8 cellular contexts compared by ENCODE assay signal in genomic region chr1:205918955-205919746, GRCh38. TPM values are rescaled to one million over a fixed set of nuclear protein-coding genes. Genes with fewer than 3 reads are reported as not detected.
DNase-seq lines count a peak whose midpoint lies in the region; ATAC-seq and TF ChIP-seq lines count a peak whose summit lies in the region.

No MANE protein-coding gene starts in this region.

- no peak for TF ChIP-seq POLR2A in esophagus squamous epithelium (IDR thresholded peaks at IDR 0.05)

- no peaks in the 10 kb centered on the region for H3K36me3 ChIP-seq in esophagus squamous epithelium

- H3K36me3 Mint-ChIP-seq in natural killer cell: no peaks in the 10 kb centered on the region
- H3K36me3 Mint-ChIP-seq in stimulated activated effector memory CD8-positive, alpha-beta T cell treated with anti-CD3 and anti-CD28 coated beads, Interleukin-12 subunit alpha, Interleukin-12 subunit beta, amount 100 ng/mL, for 72 hours: no peaks in the 10 kb centered on the region

- H3K4me1 Mint-ChIP-seq in natural killer cell: no peaks in the 10 kb centered on the region
- H3K4me1 Mint-ChIP-seq in stimulated activated effector memory CD8-positive, alpha-beta T cell treated with anti-CD3 and anti-CD28 coated beads, Interleukin-12 subunit alpha, Interleukin-12 subunit beta, amount 100 ng/mL, for 72 hours: no peaks in the 10 kb centered on the region

- TF ChIP-seq CTCF in esophagus squamous epithelium (IDR thresholded peaks at IDR 0.05): peak; percentile 76 to 95 (median 92)
- peak; percentile 72 for TF ChIP-seq CTCF in natural killer cell (IDR thresholded peaks at IDR 0.05)

- intact Hi-C loops in esophagus squamous epithelium (cut with DNase I): loop anchor here (2.0 to 10.0 kb wide), 3 partner anchors 60 to 188 kb away; no protein-coding TSS in a partner anchor
- intact Hi-C loops in natural killer cell (cut with micrococcal nuclease): loop anchor here (1.0 kb wide), 3 partner anchors 58 to 187 kb away; no protein-coding TSS in a partner anchor

- TF ChIP-seq RAD21 in Ishikawa (IDR thresholded peaks at IDR 0.05; ENCODE audit: low read depth): peak; percentile 100

- H3K9me3 ChIP-seq in esophagus squamous epithelium: no peaks in the 10 kb centered on the region

- TF ChIP-seq EP300 in Ishikawa (IDR thresholded peaks at IDR 0.05; ENCODE audit: borderline replicate concordance): no peak

- H3K9me3 Mint-ChIP-seq in natural killer cell: no peaks in the 10 kb centered on the region
- no peaks in the 10 kb centered on the region for H3K9me3 Mint-ChIP-seq in stimulated activated effector memory CD8-positive, alpha-beta T cell treated with anti-CD3 and anti-CD28 coated beads, Interleukin-12 subunit alpha, Interleukin-12 subunit beta, amount 100 ng/mL, for 72 hours

- no peak overlapping the region for H3K4me3 Mint-ChIP-seq in natural killer cell
- H3K4me3 Mint-ChIP-seq in stimulated activated effector memory CD8-positive, alpha-beta T cell treated with anti-CD3 and anti-CD28 coated beads, Interleukin-12 subunit alpha, Interleukin-12 subunit beta, amount 100 ng/mL, for 72 hours: no peak overlapping the region

- H3K27me3 Mint-ChIP-seq in natural killer cell (ENCODE audit: low read depth in 2 of 2): no peaks in the 10 kb centered on the region

- DNase-seq in EL: peak; percentile 80
- DNase-seq in OCI-M1 (lab: John Stamatoyannopoulos, UW): peak; percentile 88
- DNase-seq in activated T-cell treated with anti-CD3 and anti-CD28 coated beads for 4 hours: peak; percentile 62
- no peak for DNase-seq in esophagus squamous epithelium (lab: John Stamatoyannopoulos, UW)
- peak; percentile 54 for DNase-seq in natural killer cell
- DNase-seq in stimulated activated effector memory CD8-positive, alpha-beta T cell treated with anti-CD3 and anti-CD28 coated beads, Interleukin-12 subunit alpha, Interleukin-12 subunit beta, amount 100 ng/mL, for 72 hours (ENCODE audit: low spot score in 2 of 2): peak; percentile 56 to 84

- H3K4me1 ChIP-seq in esophagus squamous epithelium: peaks cover 0 to 20% (median 0%) of the 10 kb centered on the region in 3 donors

- no peak overlapping the region for H3K4me3 ChIP-seq in esophagus squamous epithelium

- ATAC-seq in natural killer cell (peak; percentile 64 to 87 (median 69)), HG02763 (IDR thresholded peaks at IDR 0.05; ENCODE audit: unreplicated experiment) (no peak)
- ATAC-seq in stimulated activated effector memory CD8-positive, alpha-beta T cell treated with anti-CD3 and anti-CD28 coated beads, Interleukin-12 subunit alpha, Interleukin-12 subunit beta, amount 100 ng/mL, for 72 hours: peak; percentile 75

- no peak overlapping the region for H3K27ac Mint-ChIP-seq in natural killer cell
- no peak overlapping the region for H3K27ac Mint-ChIP-seq in stimulated activated effector memory CD8-positive, alpha-beta T cell treated with anti-CD3 and anti-CD28 coated beads, Interleukin-12 subunit alpha, Interleukin-12 subunit beta, amount 100 ng/mL, for 72 hours

- WGBS in esophagus squamous epithelium, 2 donors: 29 to 38% methylated on average over 5 to 8 of the region's 8 CpGs

- H3K27me3 ChIP-seq in esophagus squamous epithelium: peaks cover 0 to 26% (median 0%) of the 10 kb centered on the region in 4 donors

- no peak overlapping the region for H3K27ac ChIP-seq in esophagus squamous epithelium

TF ChIP-seq in Ishikawa, 13 proteins besides CTCF, POLR2A, EP300 and RAD21:
- TF ChIP-seq FOXM1 (IDR thresholded peaks at IDR 0.05; ENCODE audit: borderline replicate concordance, low read depth) (no peak), TAF1 (IDR thresholded peaks at IDR 0.05; ENCODE audit: low read depth) (no peak), USF1 (IDR thresholded peaks at IDR 0.05) (no peak), TCF12 (IDR thresholded peaks at IDR 0.05; ENCODE audit: low read depth) (no peak), EGR1 (IDR thresholded peaks at IDR 0.05) (no peak), TEAD4 (IDR thresholded peaks at IDR 0.05) (no peak), REST (IDR thresholded peaks at IDR 0.05; ENCODE audit: low read depth) (no peak), ZBTB7A (IDR thresholded peaks at IDR 0.05; ENCODE audit: low read depth) (no peak), MAX (IDR thresholded peaks at IDR 0.05) (no peak), CEBPB (IDR thresholded peaks at IDR 0.05) (no peak), YY1 (IDR thresholded peaks at IDR 0.05; ENCODE audit: low read depth) (no peak), NFIC (IDR thresholded peaks at IDR 0.05) (no peak), CREB1 (IDR thresholded peaks at IDR 0.05; ENCODE audit: low read depth) (no peak)

RNA-seq across cellular contexts. Expression of gene SLC26A9, which starts 24.1 kb away (rescaled TPM):
- 10 to 100 TPM in 1 of 4 donors, under 1 TPM in 3; 0.19 to 22.8 (median 0.38) TPM for total RNA-seq in esophagus squamous epithelium
- total RNA-seq in natural killer cell: not detected
